Comparison of ENCODE assay signal across 20 cellular contexts in the genomic region with DNA sequence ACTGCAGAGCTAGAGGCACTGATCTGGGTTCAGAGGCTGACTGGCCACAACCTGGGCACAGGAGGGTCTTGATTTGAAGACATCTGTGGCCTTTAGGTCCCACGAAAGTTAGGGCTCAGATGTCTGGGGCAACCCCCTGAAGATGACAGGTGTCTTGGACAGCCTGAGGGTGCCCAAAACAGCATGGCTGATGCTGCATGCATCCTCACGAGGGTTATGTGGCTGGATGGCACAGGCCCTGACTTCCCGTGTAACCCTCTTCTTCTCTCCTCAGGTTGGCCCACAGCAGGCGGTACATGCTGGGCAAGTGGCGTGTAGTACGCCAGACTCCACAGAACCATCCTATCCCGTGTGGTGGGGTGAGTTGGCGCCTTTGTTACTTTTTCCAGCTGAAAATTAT. TPM values are rescaled to one million over a fixed set of nuclear protein-coding genes. Genes with fewer than 3 reads are reported as not detected.
DNase-seq lines count a peak whose midpoint lies in the region; ATAC-seq, FAIRE-seq and TF ChIP-seq lines count a peak whose summit lies in the region.
"Had no signal": no experiment of that assay in that cellular context is flagged by ENCODE, and none has a peak within 500 bp of the region (broad histone marks: within the 10 kb centered on the region; RNA-seq: fewer than 3 reads in every experiment).

No MANE protein-coding gene starts in this region.

- intact Hi-C loops in Right ventricle myocardium superior (cut with DNase I): no loop called here
- intact Hi-C loops in Right ventricle myocardium inferior (cut with DNase I): no loop called here
- intact Hi-C loops in kidney (cut with DNase I): no loop called here
- intact Hi-C loops in HepG2 (cut with micrococcal nuclease; ENCODE audit: unreplicated experiment): no loop called here

- TF ChIP-seq RAD21 in HepG2 (CRISPR knock-in tag; IDR thresholded peaks at IDR 0.05): no peak

- POLR2A ChIA-PET in HepG2 (lab: Yijun Ruan, JAX): no interaction called here

- H2AFZ ChIP-seq in osteoblast (ENCODE audit: low read length) (no peak overlapping the region), HepG2 (ENCODE audit: low read length) (no peak overlapping the region)

- ATAC-seq in Right ventricle myocardium superior (ENCODE audit: poor library complexity) (no peak), Right ventricle myocardium inferior (no peak), HG02885 (IDR thresholded peaks at IDR 0.05; ENCODE audit: poor library complexity, unreplicated experiment) (no peak), HepG2 (no peak)
- ATAC-seq: CD8-positive, alpha-beta T cell had no signal

- H3K9me3 ChIP-seq in kidney (ENCODE audit: control insufficient read depth in 1 of 2, low read length in 2 of 2) (no peaks in the 10 kb centered on the region), osteoblast (ENCODE audit: low read depth, low read length) (no peaks in the 10 kb centered on the region), HepG2 (ENCODE audit: low read length) (no peaks in the 10 kb centered on the region)
- H3K9me3 ChIP-seq: Caco-2 had no signal

- no TSS peak for BruUV-seq in HepG2 (replicated peaks; lab: Mats Ljungman, UMichigan)

- no peak overlapping the region for H3K4me3 ChIP-seq in kidney (ENCODE audit: low read length in 2 of 2)
- H3K4me3 ChIP-seq in osteoblast (ENCODE audit: insufficient read depth, low read length): no peak overlapping the region
- no peak overlapping the region for H3K4me3 ChIP-seq in HepG2 (replicated peaks in 1 of 3; ENCODE audit: insufficient read depth in 1 of 3, low read depth in 2 of 3, low read length in 3 of 3)

- TF ChIP-seq POLR2A in HepG2 (IDR thresholded peaks at IDR 0.05; ENCODE audit: insufficient read depth in 1 of 2, low read depth in 2 of 2, low read length in 2 of 2): no peak

- H3K4me1 ChIP-seq in kidney (ENCODE audit: control insufficient read depth in 1 of 2, insufficient read depth in 1 of 2, low read depth in 1 of 2, low read length in 2 of 2) (no peaks in the 10 kb centered on the region), osteoblast (ENCODE audit: insufficient read depth, low read length) (no peaks in the 10 kb centered on the region), HepG2 (ENCODE audit: insufficient read depth, low read length) (no peaks in the 10 kb centered on the region)
- H3K4me1 ChIP-seq: Caco-2 had no signal

- H4K20me1 ChIP-seq in osteoblast (ENCODE audit: insufficient read depth, low read length) (no peaks in the 10 kb centered on the region), HepG2 (ENCODE audit: insufficient read depth, low read length) (no peaks in the 10 kb centered on the region)

- H3K9ac ChIP-seq in kidney (ENCODE audit: low read length in 2 of 2) (no peak overlapping the region), HepG2 (ENCODE audit: insufficient read depth, low read depth, low read length) (no peak overlapping the region)

- H3K27ac ChIP-seq in kidney (ENCODE audit: low read depth in 2 of 2, low read length in 2 of 2): no peak overlapping the region
- no peak overlapping the region for H3K27ac ChIP-seq in osteoblast (ENCODE audit: low read depth, low read length)
- H3K27ac ChIP-seq in HepG2 (ENCODE audit: extremely low read length, insufficient read depth, low read length): no peak overlapping the region
- H3K27ac ChIP-seq: 22Rv1, C4-2B had no signal

- H3K4me2 ChIP-seq in osteoblast (ENCODE audit: insufficient read depth, low read length) (no peak overlapping the region), HepG2 (ENCODE audit: low read depth, low read length) (no peak overlapping the region)

- in situ Hi-C loops in HepG2 (cut with HindIII; ENCODE audit: extremely low pct_ligation_motif_present, low pct_unique_long_range_greater_than_20kb): no loop called here

- H3K36me3 ChIP-seq in kidney (ENCODE audit: control insufficient read depth in 1 of 2, insufficient read depth in 2 of 2, low read length in 2 of 2) (no peaks in the 10 kb centered on the region), osteoblast (ENCODE audit: insufficient read depth, low read length) (no peaks in the 10 kb centered on the region), HepG2 (replicated peaks in 1 of 2; ENCODE audit: control insufficient read depth in 1 of 2, insufficient read depth in 2 of 2, low read length in 2 of 2) (no peaks in the 10 kb centered on the region)

- 42% methylated on average over 5 of the region's 8 CpGs for WGBS in HepG2 (ENCODE audit: low lambda C conversion rate)

- no peak for TF ChIP-seq EP300 in HepG2 (IDR thresholded peaks at IDR 0.05; ENCODE audit: low read depth in 2 of 2, low read length in 2 of 2)
- TF ChIP-seq EP300 in HepG2 (CRISPR knock-in tag; IDR thresholded peaks at IDR 0.05; ENCODE audit: borderline replicate concordance): no peak

- no peaks in the 10 kb centered on the region for H3K27me3 ChIP-seq in osteoblast (ENCODE audit: insufficient read depth, low read length)
- peaks cover 8 to 43% of the 10 kb centered on the region in 2 experiments for H3K27me3 ChIP-seq in HepG2 (ENCODE audit: control insufficient read depth in 1 of 2, insufficient read depth in 2 of 2, low read length in 2 of 2)

- CTCF ChIA-PET in HepG2 (lab: Yijun Ruan, JAX; ENCODE audit: low intra/inter-chr PET ratio, low total read pairs): no interaction called here

- FAIRE-seq in kidney (lab: Jason Lieb, UNC) (no peak), HepG2 (lab: Jason Lieb, UNC) (no peak)
- FAIRE-seq: A204.1, G401.6, GM12892 had no signal

- DNase-seq in Right ventricle myocardium superior (peak; percentile 11), Right ventricle myocardium inferior (ENCODE audit: missing footprints) (no peak), kidney (peak; percentile 33), osteoblast (ENCODE audit: insufficient read length, low spot score, missing footprints) (peak; percentile 60), HepG2 (ENCODE audit: low spot score) (no peak)
- no peak for DNase-seq in stimulated activated CD4-positive, alpha-beta T cell treated with anti-CD3 and anti-CD28 coated beads, Interleukin-1b, Interleukin-23, amount 100 ng/mL, for 48 hours
- DNase-seq: Caco-2; CD4-positive, CD25-positive, alpha-beta regulatory T cell; CD8-positive, alpha-beta T cell; DMS153; DND-41; GOT3; H7; HCEC 1CT had no signal

- H3K79me2 ChIP-seq in osteoblast (ENCODE audit: insufficient read depth, low read length) (no peaks in the 10 kb centered on the region), HepG2 (ENCODE audit: insufficient read depth, low read length) (no peaks in the 10 kb centered on the region)

- TF ChIP-seq CTCF in kidney (IDR thresholded peaks at IDR 0.05; ENCODE audit: borderline replicate concordance, extremely low read depth, insufficient read depth) (no peak), osteoblast (IDR thresholded peaks at IDR 0.05; ENCODE audit: extremely low read depth, low read depth, low read length) (no peak), HepG2 (CRISPR knock-in tag; IDR thresholded peaks at IDR 0.05) (no peak)

TF ChIP-seq in HepG2, 621 proteins besides CTCF, POLR2A, EP300 and RAD21 (continues in another document):
- TF ChIP-seq SRY (CRISPR knock-in tag; IDR thresholded peaks at IDR 0.05) (no peak), ZNF512B (CRISPR knock-in tag; IDR thresholded peaks at IDR 0.05; ENCODE audit: borderline replicate concordance) (no peak), MXI1 (IDR thresholded peaks at IDR 0.05; ENCODE audit: borderline replicate concordance, low read depth, low read length) (no peak)

RNA-seq across cellular contexts. Expression of gene GFPT2, which starts 29.8 kb away (rescaled TPM):
- total RNA-seq in Right ventricle myocardium superior: 13.3 TPM
- total RNA-seq in Right ventricle myocardium inferior: 15.3 TPM
- 15.9 TPM for total RNA-seq in kidney
- 2.7 TPM for polyA plus RNA-seq in kidney (ENCODE audit: insufficient read depth, low read depth, low replicate concordance)
- total RNA-seq in osteoblast: 30.4 and 39.5 TPM in 2 replicates
- 0.10 and 0.18 TPM in 2 replicates for total RNA-seq in HepG2 (2016; rRNA removed; fragmentation: Illumina TruSeq; extraction: Trizol)
- not detected in 2 replicates for total RNA-seq in HepG2 (2016; cell fraction: cytosol; rRNA removed; fragmentation: Illumina TruSeq; extraction: Trizol; ENCODE audit: low read depth)
- total RNA-seq in HepG2 (2016; cell fraction: insoluble cytoplasmic fraction; rRNA removed; fragmentation: Illumina TruSeq; extraction: Trizol): 0.10 and 0.13 TPM in 2 replicates
- total RNA-seq in HepG2 (2016; cell fraction: membrane; rRNA removed; fragmentation: Illumina TruSeq; extraction: Trizol): 0.06 TPM in 1 of 2 replicates, not detected in the other
- not detected in 2 replicates for total RNA-seq in HepG2 (2016; cell fraction: nucleus; rRNA removed; fragmentation: Illumina TruSeq; extraction: Trizol)
- polyA plus RNA-seq in HepG2 (2011; rRNA removed): 0.09 and 0.18 TPM in 2 replicates
- polyA plus RNA-seq in HepG2 (2011; cell fraction: cytosol; rRNA removed): 0.08 and 0.12 TPM in 2 replicates
- polyA plus RNA-seq in HepG2 (2011; cell fraction: nucleus; rRNA removed): 0.09 and 0.10 TPM in 2 replicates
- 0.07 and 0.11 TPM in 2 replicates for polyA plus RNA-seq in HepG2 (2012)
- 0.05 TPM in 1 of 2 replicates, not detected in the other for polyA plus RNA-seq in HepG2 (2016; cell fraction: cytosol; fragmentation: Illumina TruSeq; extraction: Trizol; ENCODE audit: low read depth)
- polyA plus RNA-seq in HepG2 (2016; cell fraction: insoluble cytoplasmic fraction; fragmentation: Illumina TruSeq; extraction: Trizol; ENCODE audit: low read depth): 0.12 TPM in 1 of 2 replicates, not detected in the other
- polyA plus RNA-seq in HepG2 (2016; cell fraction: membrane; fragmentation: Illumina TruSeq; extraction: Trizol; ENCODE audit: low read depth): not detected in 2 replicates
- polyA plus RNA-seq in HepG2 (2016; cell fraction: nucleus; fragmentation: Illumina TruSeq; extraction: Trizol; ENCODE audit: insufficient read depth, low read depth): not detected in 2 replicates
- polyA minus RNA-seq in HepG2 (2011; rRNA and poly(A)+ RNA removed; ENCODE audit: low replicate concordance): 4.4 TPM in 1 of 2 replicates, not detected in the other
- polyA minus RNA-seq in HepG2 (2011; cell fraction: cytosol; rRNA and poly(A)+ RNA removed): not detected in 2 replicates
- not detected in 2 replicates for polyA minus RNA-seq in HepG2 (2011; cell fraction: nucleus; rRNA and poly(A)+ RNA removed)
- total RNA-seq: CD4-positive, CD25-positive, alpha-beta regulatory T cell had no signal

Comparison
In these comparisons a context has a peak if more than half of its experiments do, and no peak if none do; other contexts are left out.
1. DNase-seq: peak in Right ventricle myocardium superior (single experiment), kidney (single experiment) and osteoblast (single experiment); none in Right ventricle myocardium inferior (single experiment), HepG2 (single experiment) and stimulated activated CD4-positive, alpha-beta T cell treated with anti-CD3 and anti-CD28 coated beads, Interleukin-1b, Interleukin-23, amount 100 ng/mL, for 48 hours (single experiment).
2. RNA of gene GFPT2, which starts 29.8 kb away (total RNA-seq): 30.4 to 39.5 TPM in osteoblast, 15.9 TPM in kidney (single experiment), 15.3 TPM in Right ventricle myocardium inferior (single experiment) and 13.3 TPM in Right ventricle myocardium superior (single experiment); 0.06 to 0.18 TPM in HepG2; every median in the first group is over 10 times any median in the second.